1 cellular context compared by ENCODE assay signal in the genomic region with DNA sequence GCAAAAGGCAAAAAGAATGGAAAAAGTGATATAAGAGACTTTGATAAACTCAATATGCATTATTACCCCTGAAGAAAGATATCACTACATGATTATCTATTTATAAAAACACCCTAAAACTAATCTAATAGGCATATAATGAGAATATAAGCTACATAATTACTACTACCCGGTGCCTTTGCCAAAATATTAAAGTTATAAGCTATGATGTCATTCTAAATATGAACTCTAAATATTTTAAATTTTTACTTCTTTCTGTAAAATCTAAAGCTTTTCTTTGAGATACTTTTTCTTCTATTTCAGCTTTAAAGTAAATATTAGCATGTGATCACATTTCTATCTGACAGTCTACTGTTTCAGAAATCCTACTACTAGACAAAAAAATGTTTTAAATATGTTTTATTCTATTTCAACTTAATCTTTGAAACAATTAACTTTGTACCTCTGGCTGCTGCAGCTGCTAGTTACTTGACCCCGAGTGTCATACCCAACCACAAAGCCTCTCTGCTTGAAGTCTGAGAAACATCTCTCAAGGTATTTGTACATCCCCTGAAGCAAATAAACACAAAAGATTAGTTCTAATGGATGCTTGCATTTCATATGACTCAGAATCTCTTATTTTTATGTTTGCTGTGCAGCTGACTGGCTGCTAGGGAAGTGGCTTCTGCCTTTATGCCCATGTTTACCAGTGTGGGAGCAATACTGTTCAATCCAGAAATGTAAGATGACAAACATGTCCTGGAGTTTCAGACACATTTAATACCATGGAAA.
TF ChIP-seq lines count a peak whose summit lies in the region.

No MANE protein-coding gene starts in this region.

TF ChIP-seq in GM12878, 131 proteins besides CTCF, POLR2A, EP300 and RAD21 (continued from another document):
- TF ChIP-seq PRDM15 (CRISPR knock-in tag; IDR thresholded peaks at IDR 0.05): no peak
- TF ChIP-seq, protein P1, sequence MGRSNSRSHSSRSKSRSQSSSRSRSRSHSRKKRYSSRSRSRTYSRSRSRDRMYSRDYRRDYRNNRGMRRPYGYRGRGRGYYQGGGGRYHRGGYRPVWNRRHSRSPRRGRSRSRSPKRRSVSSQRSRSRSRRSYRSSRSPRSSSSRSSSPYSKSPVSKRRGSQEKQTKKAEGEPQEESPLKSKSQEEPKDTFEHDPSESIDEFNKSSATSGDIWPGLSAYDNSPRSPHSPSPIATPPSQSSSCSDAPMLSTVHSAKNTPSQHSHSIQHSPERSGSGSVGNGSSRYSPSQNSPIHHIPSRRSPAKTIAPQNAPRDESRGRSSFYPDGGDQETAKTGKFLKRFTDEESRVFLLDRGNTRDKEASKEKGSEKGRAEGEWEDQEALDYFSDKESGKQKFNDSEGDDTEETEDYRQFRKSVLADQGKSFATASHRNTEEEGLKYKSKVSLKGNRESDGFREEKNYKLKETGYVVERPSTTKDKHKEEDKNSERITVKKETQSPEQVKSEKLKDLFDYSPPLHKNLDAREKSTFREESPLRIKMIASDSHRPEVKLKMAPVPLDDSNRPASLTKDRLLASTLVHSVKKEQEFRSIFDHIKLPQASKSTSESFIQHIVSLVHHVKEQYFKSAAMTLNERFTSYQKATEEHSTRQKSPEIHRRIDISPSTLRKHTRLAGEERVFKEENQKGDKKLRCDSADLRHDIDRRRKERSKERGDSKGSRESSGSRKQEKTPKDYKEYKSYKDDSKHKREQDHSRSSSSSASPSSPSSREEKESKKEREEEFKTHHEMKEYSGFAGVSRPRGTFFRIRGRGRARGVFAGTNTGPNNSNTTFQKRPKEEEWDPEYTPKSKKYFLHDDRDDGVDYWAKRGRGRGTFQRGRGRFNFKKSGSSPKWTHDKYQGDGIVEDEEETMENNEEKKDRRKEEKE (IDR thresholded peaks at IDR 0.05): no peak
- no peak for TF ChIP-seq CEBPZ (IDR thresholded peaks at IDR 0.05; ENCODE audit: low read depth, low read length)
- TF ChIP-seq NFXL1 (IDR thresholded peaks at IDR 0.05; ENCODE audit: borderline replicate concordance): no peak
- TF ChIP-seq, protein P2, sequence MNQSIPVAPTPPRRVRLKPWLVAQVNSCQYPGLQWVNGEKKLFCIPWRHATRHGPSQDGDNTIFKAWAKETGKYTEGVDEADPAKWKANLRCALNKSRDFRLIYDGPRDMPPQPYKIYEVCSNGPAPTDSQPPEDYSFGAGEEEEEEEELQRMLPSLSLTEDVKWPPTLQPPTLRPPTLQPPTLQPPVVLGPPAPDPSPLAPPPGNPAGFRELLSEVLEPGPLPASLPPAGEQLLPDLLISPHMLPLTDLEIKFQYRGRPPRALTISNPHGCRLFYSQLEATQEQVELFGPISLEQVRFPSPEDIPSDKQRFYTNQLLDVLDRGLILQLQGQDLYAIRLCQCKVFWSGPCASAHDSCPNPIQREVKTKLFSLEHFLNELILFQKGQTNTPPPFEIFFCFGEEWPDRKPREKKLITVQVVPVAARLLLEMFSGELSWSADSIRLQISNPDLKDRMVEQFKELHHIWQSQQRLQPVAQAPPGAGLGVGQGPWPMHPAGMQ (IDR thresholded peaks at IDR 0.05; ENCODE audit: borderline replicate concordance): no peak
- TF ChIP-seq YBX1 (IDR thresholded peaks at IDR 0.05): no peak
- TF ChIP-seq ASH2L (IDR thresholded peaks at IDR 0.05; ENCODE audit: borderline replicate concordance, low read depth): no peak
